ENCODE assay signal across 8 cellular contexts in the genomic region with DNA sequence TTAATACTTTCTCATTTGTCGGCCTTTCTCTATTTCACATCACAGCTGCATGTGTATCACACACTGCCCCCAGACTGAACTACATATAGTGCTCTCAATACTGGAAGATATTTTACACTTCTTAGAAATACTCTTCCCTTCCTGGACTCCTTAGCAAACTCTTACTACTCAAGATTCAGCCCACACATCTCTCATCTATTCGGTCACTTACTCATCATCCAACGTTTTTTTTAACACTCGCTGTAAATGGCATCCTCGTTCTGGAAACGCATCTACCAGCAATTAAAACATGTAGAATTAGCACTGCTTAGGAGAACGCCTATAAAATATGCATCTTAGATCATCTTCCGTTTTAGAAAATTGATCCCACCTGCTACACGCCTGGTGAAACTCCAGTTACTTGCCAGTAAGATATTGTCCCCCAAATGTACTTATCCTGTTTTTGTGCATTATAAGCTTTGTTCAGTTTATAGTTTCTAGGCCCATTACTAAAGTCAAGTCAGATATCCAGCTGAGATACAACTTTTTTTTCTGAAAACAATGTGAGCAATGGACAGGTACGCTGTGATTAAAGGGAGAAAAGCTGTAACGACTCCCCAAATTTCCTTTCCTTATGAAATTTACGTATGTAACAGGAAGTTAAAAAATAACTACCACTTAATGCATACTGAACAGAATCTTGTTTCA. TPM values are rescaled to one million over a fixed set of nuclear protein-coding genes. Genes with fewer than 3 reads are reported as not detected.
A peak's percentile ranks its signal among the peaks of the same experiment; 100 is the strongest.
DNase-seq lines count a peak whose midpoint lies in the region; ATAC-seq, FAIRE-seq and TF ChIP-seq lines count a peak whose summit lies in the region.

No MANE protein-coding gene starts in this region.

- H3K27me3 ChIP-seq in A673 (replicated peaks; ENCODE audit: insufficient read depth, low read depth, low read length, poor library complexity) (no peaks in the 10 kb centered on the region), muscle layer of duodenum (ENCODE audit: low read depth, low read length) (no peaks in the 10 kb centered on the region)

- no peak for DNase-seq in A673 (ENCODE audit: low spot score)
- DNase-seq in HFF-Myc (ENCODE audit: extremely low read depth, low read depth), result no peak
- no peak for DNase-seq in astrocyte of the spinal cord (ENCODE audit: low read depth, low spot score)
- no peak for DNase-seq in activated gamma-delta T cell treated with Interleukin-2 at 50 U/mL for 16 hours
- no peak for DNase-seq in RCC 7860 (ENCODE audit: low spot score)
- DNase-seq in NCI-H128 (lab: John Stamatoyannopoulos, UW; ENCODE audit: unreplicated experiment), result no peak

- POLR2A ChIA-PET in A673 (lab: Charles Lee; ENCODE audit: low non-redundant PET), result no interaction called here

- H3K9me3 ChIP-seq in A673 (ENCODE audit: low read depth, low read length, poor library complexity, severe bottlenecking) (no peaks in the 10 kb centered on the region), muscle layer of duodenum (ENCODE audit: control insufficient read depth in 1 of 2, low read length in 2 of 2) (no peaks in the 10 kb centered on the region)

- H3K36me3 ChIP-seq in A673 (ENCODE audit: insufficient read depth, low read length, poor library complexity, severe bottlenecking), result no peaks in the 10 kb centered on the region
- peaks cover 4 to 12% of the 10 kb centered on the region in 2 donors for H3K36me3 ChIP-seq in muscle layer of duodenum (ENCODE audit: control insufficient read depth in 1 of 2, insufficient read depth in 2 of 2, low read length in 2 of 2)

- in situ Hi-C loops in astrocyte of the spinal cord (cut with HindIII; ENCODE audit: low sequenced_read_pairs), result no loop called here

- no peak for FAIRE-seq in RCC 7860 (lab: Jason Lieb, UNC)

- peak overlapping the region; percentile 62 for H3K4me3 ChIP-seq in A673 (ENCODE audit: low read depth, low read length, poor library complexity, severe bottlenecking)
- H3K4me3 ChIP-seq in HFF-Myc (replicated peaks; ENCODE audit: low read depth, low read length), result peak overlapping the region; percentile 64
- H3K4me3 ChIP-seq in astrocyte of the spinal cord (ENCODE audit: low read depth, low read length), result peak overlapping the region; percentile 54
- peak overlapping the region; percentile 84 for H3K4me3 ChIP-seq in muscle layer of duodenum (ENCODE audit: low read depth in 1 of 2, low read length in 2 of 2)

- CTCF ChIA-PET in A673 (lab: Charles Lee), result no interaction called here

- intact Hi-C loops in A673 (cut with micrococcal nuclease; ENCODE audit: unreplicated experiment), result loop anchor here (5.0 kb wide), 1 partner anchor 187 kb away; a partner anchor contains a TSS

- peaks cover 18% of the 10 kb centered on the region for H3K4me1 ChIP-seq in A673 (ENCODE audit: insufficient read depth, low read length, poor library complexity, severe bottlenecking)
- H3K4me1 ChIP-seq in muscle layer of duodenum (ENCODE audit: control insufficient read depth in 1 of 2, insufficient read depth in 2 of 2, low read length in 2 of 2), result peaks cover 0 to 18% of the 10 kb centered on the region in 2 donors

- ATAC-seq in GM21528 (IDR thresholded peaks at IDR 0.05; ENCODE audit: low FRiP score, unreplicated experiment), result no peak

- no peak overlapping the region for H3K27ac ChIP-seq in A673 (ENCODE audit: low read depth, low read length, poor library complexity, severe bottlenecking)
- H3K27ac ChIP-seq in muscle layer of duodenum (ENCODE audit: low read length), result peak overlapping the region; percentile 96

- TSS peak; percentile 43 for BruUV-seq in A673 (replicated peaks; lab: Mats Ljungman, UMichigan)

- TF ChIP-seq CTCF in A673 (conservative IDR thresholded peaks at IDR 0.05; ENCODE audit: low read depth, low read length) (no peak), HFF-Myc (IDR thresholded peaks at IDR 0.05; ENCODE audit: low read depth, low read length, missing control alignments) (no peak), astrocyte of the spinal cord (IDR thresholded peaks at IDR 0.05; ENCODE audit: low read depth, low read length) (no peak)

RNA-seq across cellular contexts. Expression of a gene that starts 1.0 kb away (rescaled TPM):
- 0.19 TPM in 1 of 2 replicates, not detected in the other for total RNA-seq in A673 (2021)

RNA-seq across cellular contexts. Expression of a gene that starts 1.9 kb away (rescaled TPM):
- total RNA-seq in A673 (2021), result 0.72 TPM in 1 of 2 replicates, not detected in the other

RNA-seq across cellular contexts. Expression of a gene that starts 31.1 kb away (rescaled TPM):
- 22.3 and 23.4 TPM in 2 replicates for total RNA-seq in A673 (2021)
